Comparison of ENCODE assay signal across 8 cellular contexts in the genomic region with DNA sequence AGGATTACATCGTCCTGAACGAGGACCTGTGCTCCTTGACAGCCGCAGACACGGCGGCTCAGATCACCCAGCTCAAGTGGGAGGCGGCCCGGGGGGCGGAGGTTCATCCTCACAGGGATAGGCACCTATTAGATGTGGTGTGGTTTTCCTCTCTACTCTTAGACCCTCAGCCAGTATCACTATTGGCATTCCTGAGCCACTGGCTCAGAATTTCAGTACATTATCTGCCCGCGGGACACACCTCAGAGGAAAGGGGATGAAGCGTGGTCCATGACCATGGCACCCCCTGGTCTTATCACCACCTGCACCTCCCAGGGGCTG. TPM values are rescaled to one million over a fixed set of nuclear protein-coding genes. Genes with fewer than 3 reads are reported as not detected.
DNase-seq lines count a peak whose midpoint lies in the region; ATAC-seq and TF ChIP-seq lines count a peak whose summit lies in the region.

No MANE protein-coding gene starts in this region.

- no TSS peak for BruUV-seq in Calu3 (replicated peaks; lab: Mats Ljungman, UMichigan)

- no peak overlapping the region for H3K4me3 ChIP-seq in RWPE2 (ENCODE audit: severe bottlenecking)
- H3K4me3 ChIP-seq in gastrocnemius medialis = peak overlapping the region; percentile 53 to 62 (median 57)
- no peak overlapping the region for H3K4me3 ChIP-seq in lower leg skin (ENCODE audit: low read depth, poor library complexity, severe bottlenecking)

- TF ChIP-seq CTCF in Calu3 (IDR thresholded peaks at IDR 0.05; ENCODE audit: unreplicated experiment) (no peak), RWPE2 (IDR thresholded peaks at IDR 0.05; ENCODE audit: poor library complexity, severe bottlenecking) (no peak), foreskin keratinocyte (conservative IDR thresholded peaks at IDR 0.05) (no peak), gastrocnemius medialis (IDR thresholded peaks at IDR 0.05 in 4 of 5, conservative IDR thresholded peaks at IDR 0.05 in 1 of 5) (no peak), lower leg skin (IDR thresholded peaks at IDR 0.05) (no peak)

- H3K27me3 Mint-ChIP-seq in Calu3 (ENCODE audit: unreplicated experiment) = peaks cover 14% of the 10 kb centered on the region

- H3K36me3 ChIP-seq in RWPE2 (ENCODE audit: low read depth) = peaks cover 3% of the 10 kb centered on the region; the same call in 1 of the 2 replicates
- H3K36me3 ChIP-seq in gastrocnemius medialis = no peaks in the 10 kb centered on the region

- H3K27ac ChIP-seq in RWPE2 (ENCODE audit: poor library complexity, severe bottlenecking) (peak overlapping the region; percentile 96), foreskin keratinocyte (peak overlapping the region; percentile 100), gastrocnemius medialis (no peak overlapping the region)

- CTCF ChIA-PET in Calu3 (lab: Charles Lee) = interaction anchor here (0.6 kb wide), 1 partner anchor 38 kb away, joined by 3 read pairs; no protein-coding TSS in a partner anchor

- no peaks in the 10 kb centered on the region for H3K9me3 Mint-ChIP-seq in Calu3 (ENCODE audit: low read depth, unreplicated experiment)

- H3K36me3 Mint-ChIP-seq in Calu3 (ENCODE audit: insufficient read depth, unreplicated experiment) = peaks cover 21% of the 10 kb centered on the region

- WGBS in lower leg skin, 2 donors = 32 to 69% methylated on average over 3 to 10 of the region's 11 CpGs

- DNase-seq in Calu3 (no peak), RWPE2 (ENCODE audit: low spot score) (no peak), foreskin keratinocyte (no peak), gastrocnemius medialis (no peak), mesenteric fat pad (ENCODE audit: low spot score) (no peak), DMS153 (lab: John Stamatoyannopoulos, UW) (no peak), lower leg skin (ENCODE audit: low spot score in 2 of 2) (no peak)

- peaks cover 17% of the 10 kb centered on the region for H3K4me1 Mint-ChIP-seq in Calu3 (ENCODE audit: low read depth, unreplicated experiment)

- H3K4me1 ChIP-seq in RWPE2 (ENCODE audit: insufficient read depth, poor library complexity, severe bottlenecking) (peaks cover 19% of the 10 kb centered on the region), foreskin keratinocyte (peaks cover 16% of the 10 kb centered on the region), gastrocnemius medialis (peaks cover 0 to 9% of the 10 kb centered on the region in 2 donors)

- intact Hi-C loops in Calu3 (cut with micrococcal nuclease; ENCODE audit: unreplicated experiment) = no loop called here
- intact Hi-C loops in gastrocnemius medialis (cut with DNase I; ENCODE audit: low total_unique reads) = no loop called here
- intact Hi-C loops in lower leg skin (cut with DNase I; ENCODE audit: low total_unique reads) = no loop called here

- peaks cover 2% of the 10 kb centered on the region for H3K9me3 ChIP-seq in RWPE2 (ENCODE audit: severe bottlenecking)
- no peaks in the 10 kb centered on the region for H3K9me3 ChIP-seq in gastrocnemius medialis

- H3K4me3 Mint-ChIP-seq in Calu3 (ENCODE audit: low read depth, unreplicated experiment) = peak overlapping the region; percentile 80

- no peak for TF ChIP-seq POLR2A in gastrocnemius medialis (IDR thresholded peaks at IDR 0.05)
- TF ChIP-seq POLR2A in lower leg skin (IDR thresholded peaks at IDR 0.05) = no peak

- no peak overlapping the region for H3K27ac Mint-ChIP-seq in Calu3 (ENCODE audit: unreplicated experiment)

- in situ Hi-C loops in gastrocnemius medialis (cut with MboI; ENCODE audit: low sequenced_read_pairs in 4 of 4) = no loop called here

- ATAC-seq in RWPE2 (ENCODE audit: low read depth) (no peak), foreskin keratinocyte (no peak), gastrocnemius medialis (no peak), HG03095 (IDR thresholded peaks at IDR 0.05; ENCODE audit: unreplicated experiment) (no peak)

- H3K27me3 ChIP-seq in RWPE2 (ENCODE audit: insufficient read depth, poor library complexity, severe bottlenecking) = no peaks in the 10 kb centered on the region
- no peaks in the 10 kb centered on the region for H3K27me3 ChIP-seq in foreskin keratinocyte
- H3K27me3 ChIP-seq in gastrocnemius medialis = peaks cover 31 to 44% (median 32%) of the 10 kb centered on the region in 3 donors

RNA-seq across cellular contexts. Expression of a gene that starts 34.6 kb away (rescaled TPM):
- 0.45 and 1.5 TPM in 2 replicates for total RNA-seq in Calu3 (2022)
- 1.7 and 2.5 TPM in 2 replicates for total RNA-seq in foreskin keratinocyte
- 1.9 and 4.2 TPM in 2 replicates for polyA plus RNA-seq in foreskin keratinocyte
- total RNA-seq in gastrocnemius medialis = not detected
- total RNA-seq in mesenteric fat pad = not detected
- total RNA-seq in lower leg skin = under 1 TPM in 1 of 4 donors, not detected in 3; 0.29 TPM

Comparison
In these comparisons a context has a peak if more than half of its experiments do, and no peak if none do; other contexts are left out.
1. H3K27ac ChIP-seq: peak in RWPE2 (single experiment) and foreskin keratinocyte (single experiment); none in gastrocnemius medialis (0 of 4).
2. H3K4me3 ChIP-seq: peak in gastrocnemius medialis (4 of 4); none in RWPE2 (single experiment) and lower leg skin (single experiment).